In genomic region chr2:111452208-111452607, GRCh38 we compare ENCODE assay signal across 7 cellular contexts.
DNase-seq lines count a peak whose midpoint lies in the region; ATAC-seq lines count a peak whose summit lies in the region.
"Not testable (repeated sequence)": the region's sequence is repeated elsewhere in the genome, so short reads cannot be mapped to it uniquely, and the experiment has no call there.

No MANE protein-coding gene starts in this region.

- ATAC-seq in GM18873 (IDR thresholded peaks at IDR 0.05; ENCODE audit: low FRiP score, unreplicated experiment) (peak; percentile 71), GM21723 (IDR thresholded peaks at IDR 0.05; ENCODE audit: unreplicated experiment) (peak; percentile 71), HG02885 (IDR thresholded peaks at IDR 0.05; ENCODE audit: poor library complexity, unreplicated experiment) (peak; percentile 83)
- not testable (repeated sequence) for ATAC-seq in central memory CD8-positive, alpha-beta T cell (replicated peaks; ENCODE audit: extremely low read depth, poor library complexity, severe bottlenecking)
- peak; percentile 77 to 82 for ATAC-seq in natural killer cell treated with Interleukin-12 subunit alpha and Interleukin-12 subunit beta and Interleukin-15 and Interleukin-18, amount 100 ng/mL, for 72 hours

- H3K27me3 Mint-ChIP-seq in activated CD4-positive, alpha-beta memory T cell treated with anti-CD3 and anti-CD28 coated beads for 36 hours; central memory CD8-positive, alpha-beta T cell; natural killer cell treated with Interleukin-12 subunit alpha and Interleukin-12 subunit beta and Interleukin-15 and Interleukin-18, amount 100 ng/mL, for 72 hours: not testable (repeated sequence)

- not testable (repeated sequence) for H3K79me2 ChIP-seq in Karpas-422 (ENCODE audit: low read length)

- not testable (repeated sequence) for H3K9me3 ChIP-seq in Karpas-422 (ENCODE audit: low read length)

- not testable (repeated sequence) for H3K27me3 ChIP-seq in Karpas-422 (ENCODE audit: low read length)

- peaks cover 13% of the 10 kb centered on the region for H3K4me1 ChIP-seq in Karpas-422 (ENCODE audit: low read length)

- H3K27ac ChIP-seq in Karpas-422 (ENCODE audit: low read length) = peak overlapping the region; percentile 78

- H3K36me3 Mint-ChIP-seq in activated CD4-positive, alpha-beta memory T cell treated with anti-CD3 and anti-CD28 coated beads for 36 hours; central memory CD8-positive, alpha-beta T cell (ENCODE audit: insufficient read depth); natural killer cell treated with Interleukin-12 subunit alpha and Interleukin-12 subunit beta and Interleukin-15 and Interleukin-18, amount 100 ng/mL, for 72 hours: not testable (repeated sequence)

- POLR2A ChIA-PET in activated CD4-positive, alpha-beta memory T cell treated with anti-CD3 and anti-CD28 coated beads for 36 hours (lab: Charles Lee) = not testable (repeated sequence)

- H3K4me1 Mint-ChIP-seq in activated CD4-positive, alpha-beta memory T cell treated with anti-CD3 and anti-CD28 coated beads for 36 hours (ENCODE audit: low read depth) = peaks cover 12% of the 10 kb centered on the region
- not testable (repeated sequence) for H3K4me1 Mint-ChIP-seq in central memory CD8-positive, alpha-beta T cell
- peaks cover 0 to 13% of the 10 kb centered on the region in 2 donors for H3K4me1 Mint-ChIP-seq in natural killer cell treated with Interleukin-12 subunit alpha and Interleukin-12 subunit beta and Interleukin-15 and Interleukin-18, amount 100 ng/mL, for 72 hours (ENCODE audit: low read depth in 2 of 2)

- CTCF ChIA-PET in activated CD4-positive, alpha-beta memory T cell treated with anti-CD3 and anti-CD28 coated beads for 36 hours (lab: Charles Lee) = not testable (repeated sequence)

- not testable (repeated sequence) for H3K36me3 ChIP-seq in Karpas-422 (ENCODE audit: insufficient read depth, low read length)

- not testable (repeated sequence) for H4K20me1 ChIP-seq in Karpas-422 (ENCODE audit: insufficient read depth, low read depth, low read length)

- peak overlapping the region; percentile 20 for H3K4me3 Mint-ChIP-seq in activated CD4-positive, alpha-beta memory T cell treated with anti-CD3 and anti-CD28 coated beads for 36 hours
- H3K4me3 Mint-ChIP-seq in central memory CD8-positive, alpha-beta T cell = peak overlapping the region; percentile 18
- peak overlapping the region; percentile 48 for H3K4me3 Mint-ChIP-seq in natural killer cell treated with Interleukin-12 subunit alpha and Interleukin-12 subunit beta and Interleukin-15 and Interleukin-18, amount 100 ng/mL, for 72 hours

- peak overlapping the region; percentile 50 for H3K9ac ChIP-seq in Karpas-422 (ENCODE audit: low read length)

- intact Hi-C loops in activated CD4-positive, alpha-beta memory T cell treated with anti-CD3 and anti-CD28 coated beads for 36 hours (cut with micrococcal nuclease) = loop anchor here (10.0 kb wide), 1 partner anchor 337 kb away; no protein-coding TSS in a partner anchor

- not testable (repeated sequence) for H3K9me3 Mint-ChIP-seq in activated CD4-positive, alpha-beta memory T cell treated with anti-CD3 and anti-CD28 coated beads for 36 hours; central memory CD8-positive, alpha-beta T cell; natural killer cell treated with Interleukin-12 subunit alpha and Interleukin-12 subunit beta and Interleukin-15 and Interleukin-18, amount 100 ng/mL, for 72 hours

- not testable (repeated sequence) for H3K9me2 ChIP-seq in Karpas-422 (replicated peaks; ENCODE audit: insufficient read depth, low read length)

- not testable (repeated sequence) for DNase-seq in Karpas-422; central memory CD8-positive, alpha-beta T cell (ENCODE audit: low spot score in 2 of 2); natural killer cell treated with Interleukin-12 subunit alpha and Interleukin-12 subunit beta and Interleukin-15 and Interleukin-18, amount 100 ng/mL, for 72 hours (ENCODE audit: low spot score)
- peak; percentile 37 for DNase-seq in activated CD4-positive, alpha-beta memory T cell treated with anti-CD3 and anti-CD28 coated beads for 36 hours

- H2AFZ ChIP-seq in Karpas-422 (ENCODE audit: low read length) = not testable (repeated sequence)

- peak overlapping the region; percentile 67 for H3K4me2 ChIP-seq in Karpas-422 (ENCODE audit: low read depth, low read length, poor library complexity, severe bottlenecking)

- peak overlapping the region; percentile 65 for H3K27ac Mint-ChIP-seq in activated CD4-positive, alpha-beta memory T cell treated with anti-CD3 and anti-CD28 coated beads for 36 hours
- not testable (repeated sequence) for H3K27ac Mint-ChIP-seq in central memory CD8-positive, alpha-beta T cell (ENCODE audit: low read depth); natural killer cell treated with Interleukin-12 subunit alpha and Interleukin-12 subunit beta and Interleukin-15 and Interleukin-18, amount 100 ng/mL, for 72 hours

- peak overlapping the region; percentile 47; the same call in 1 of the 2 replicates for H3K4me3 ChIP-seq in Karpas-422 (ENCODE audit: low read length)
